ENCODE assay signal across 24 cellular contexts in the genomic region with DNA sequence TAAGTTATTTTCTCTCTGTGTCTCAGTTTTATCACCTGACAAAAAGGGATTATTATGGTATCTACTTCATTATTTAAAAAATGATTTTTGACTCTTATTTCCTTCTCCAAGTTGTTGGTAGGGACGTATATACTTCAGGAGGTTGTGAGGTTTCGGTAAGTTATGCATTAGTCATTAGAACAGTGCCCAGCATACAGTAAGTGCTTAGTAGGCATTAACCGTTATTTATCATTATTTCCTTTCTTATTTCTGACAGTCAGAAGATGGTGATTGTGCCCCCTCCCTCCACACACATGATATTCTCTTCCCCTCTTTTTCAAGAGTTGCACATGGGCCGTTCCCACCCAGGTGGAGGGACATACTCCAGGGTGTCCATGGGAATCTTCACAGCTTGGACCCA. TPM values are rescaled to one million over a fixed set of nuclear protein-coding genes. Genes with fewer than 3 reads are reported as not detected.
"Had no signal": no experiment of that assay in that cellular context is flagged by ENCODE, and none has a peak within 500 bp of the region (broad histone marks: within the 10 kb centered on the region; RNA-seq: fewer than 3 reads in every experiment).

No MANE protein-coding gene starts in this region.

- ATAC-seq: T-cell had no signal

- H3K27ac ChIP-seq: HL-60, SJSA1, SK-N-MC had no signal

- FAIRE-seq: RCC 7860 had no signal

- H3K9me3 Mint-ChIP-seq: T-cell had no signal

- H3K9me3 ChIP-seq: MG63, SJSA1 had no signal

- H3K4me3 Mint-ChIP-seq: T-cell had no signal

- H3K4me1 Mint-ChIP-seq: T-cell had no signal

- H3K4me3 ChIP-seq: MG63, SJSA1, SK-N-MC had no signal

- DNase-seq: Karpas-422, KG1, MG63, NCI-H1092 treated with DMSO at 0.1 percent for 48 hours, NCI-H1436, NCI-H187, NCI-H2029, NCI-H2081 treated with DMSO at 0.1 percent for 48 hours, NCI-H2171, NCI-H226, NCI-H446, NCI-H510A, NCI-H524 treated with DMSO at 0.1 percent for 48 hours, NCI-H69, NCI-H774, Right ventricle myocardium superior, RPMI8226, SIG-M5, SW 1271, T-cell had no signal

- H3K27ac Mint-ChIP-seq: T-cell had no signal

- H3K36me3 Mint-ChIP-seq: T-cell had no signal

- H3K4me1 ChIP-seq: SJSA1 had no signal

- H3K36me3 ChIP-seq: MG63, SJSA1 had no signal

- H3K27me3 ChIP-seq: MG63, SJSA1 had no signal

RNA-seq across cellular contexts. Expression of a gene that starts 53.6 kb away (rescaled TPM):
- total RNA-seq: SJSA1 had no signal
